Comparison of ENCODE assay signal across 22 cellular contexts in the genomic region with DNA sequence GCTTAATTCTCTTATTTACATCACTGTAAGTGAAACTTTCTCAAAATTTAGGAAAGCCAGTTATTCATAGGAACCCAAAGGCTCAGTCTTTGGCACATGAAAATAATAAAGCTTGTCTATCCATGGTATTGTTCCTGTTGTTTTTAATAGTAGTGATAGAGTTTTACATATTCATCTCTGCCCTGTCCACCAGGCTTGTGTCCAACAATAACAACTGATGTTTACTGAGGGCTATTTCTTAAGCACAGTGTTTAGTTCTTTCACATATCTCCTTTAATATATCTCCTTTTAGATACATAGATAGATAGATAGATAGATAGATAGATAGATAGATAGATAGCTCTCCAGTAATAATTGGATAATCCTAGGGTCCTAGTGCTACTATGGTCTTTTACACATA. TPM values are rescaled to one million over a fixed set of nuclear protein-coding genes. Genes with fewer than 3 reads are reported as not detected.
"Had no signal": no experiment of that assay in that cellular context is flagged by ENCODE, and none has a peak within 500 bp of the region (broad histone marks: within the 10 kb centered on the region; RNA-seq: fewer than 3 reads in every experiment).

No MANE protein-coding gene starts in this region.

- H3K9me3 ChIP-seq: testis had no signal

- H3K36me3 ChIP-seq: esophagus squamous epithelium, tibial nerve had no signal

- ATAC-seq: effector memory CD8-positive, alpha-beta T cell; natural killer cell; sciatic nerve; stimulated activated naive B cell treated with anti-CD40 and anti-IgM and Interleukin-4, amounts not matched to agents 10 μg/mL and 1 μg/mL and 100 μg/mL, for 72 hours; stimulated activated naive CD8-positive, alpha-beta T cell treated with anti-CD3 and anti-CD28 coated beads, Interleukin-15, amount 100 ng/mL, for 72 hours had no signal

- FAIRE-seq: islet of Langerhans had no signal

- H3K27ac ChIP-seq: epithelial cell of prostate, testis, tibial nerve had no signal

- H3K4me3 ChIP-seq: esophagus squamous epithelium, testis, tibial nerve had no signal

- H3K27me3 ChIP-seq: testis, tibial nerve had no signal

- H3K4me1 ChIP-seq: tibial nerve had no signal

- DNase-seq: effector memory CD8-positive, alpha-beta T cell; esophagus squamous epithelium; head of caudate nucleus; hippocampal formation; kidney glomerular epithelial cell; natural killer cell; posterior cingulate gyrus; stimulated activated CD4-positive, alpha-beta T cell treated with anti-CD3 and anti-CD28 coated beads, Interleukin-2, amount 100 ng/mL, for 24 hours; stimulated activated CD4-positive, alpha-beta T cell treated with anti-CD3 and anti-CD28 coated beads, Interleukin-4, amount 100 ng/mL, for 4 hours; stimulated activated naive B cell treated with anti-CD40 and anti-IgM and Interleukin-4, amounts not matched to agents 10 μg/mL and 1 μg/mL and 100 μg/mL, for 72 hours; stimulated activated naive CD8-positive, alpha-beta T cell treated with anti-CD3 and anti-CD28 coated beads, Interleukin-15, amount 100 ng/mL, for 72 hours; testis had no signal

RNA-seq across cellular contexts. Expression of a gene that starts 34.2 kb away (rescaled TPM):
- total RNA-seq: myocyte, natural killer cell, neural crest cell, osteocyte, pulmonary artery endothelial cell, skeletal muscle tissue had no signal

RNA-seq across cellular contexts. Expression of a gene that starts 43.3 kb away (rescaled TPM):
- total RNA-seq: myocyte, natural killer cell, neural crest cell, pulmonary artery endothelial cell had no signal
- polyA plus RNA-seq: liver had no signal
